Comparison of ENCODE assay signal across 8 cellular contexts in genomic region chr11:64803846-64804345, GRCh38. TPM values are rescaled to one million over a fixed set of nuclear protein-coding genes. Genes with fewer than 3 reads are reported as not detected.
DNase-seq lines count a peak whose midpoint lies in the region; ATAC-seq and TF ChIP-seq lines count a peak whose summit lies in the region.

No MANE protein-coding gene starts in this region.

- H3K27ac ChIP-seq in liver (ENCODE audit: low read depth in 1 of 2, low read length in 2 of 2) (peak overlapping the region; percentile 60 to 82), upper lobe of left lung (peak overlapping the region; percentile 82 to 92 (median 87))

- H3K4me3 Mint-ChIP-seq in activated T-cell treated with anti-CD3 and anti-CD28 coated beads, Interleukin-2, amount 50 U/mL, for 24 hours = peak overlapping the region; percentile 85
- peak overlapping the region; percentile 85 to 96 (median 88) for H3K4me3 Mint-ChIP-seq in brain

- DNase-seq in activated T-cell treated with anti-CD3 and anti-CD28 coated beads, Interleukin-2, amount 50 U/mL, for 24 hours = no peak
- DNase-seq in activated T-cell treated with anti-CD3 and anti-CD28 coated beads, Interleukin-2, amount 50 U/mL, for 48 hours = no peak
- DNase-seq in upper lobe of left lung = no peak
- DNase-seq in dedifferentiated amniotic fluid mesenchymal stem cell (ENCODE audit: extremely low spot score) = no peak
- DNase-seq in GM10266 (ENCODE audit: extremely low spot score) = no peak

- H3K9me3 Mint-ChIP-seq in activated T-cell treated with anti-CD3 and anti-CD28 coated beads, Interleukin-2, amount 50 U/mL, for 24 hours = no peaks in the 10 kb centered on the region
- H3K9me3 Mint-ChIP-seq in brain = no peaks in the 10 kb centered on the region

- H3K36me3 ChIP-seq in liver (ENCODE audit: control insufficient read depth in 4 of 4, insufficient read depth in 3 of 4, low read depth in 1 of 4, low read length in 3 of 4) = peaks cover 6 to 24% (median 7%) of the 10 kb centered on the region in 4 donors
- H3K36me3 ChIP-seq in upper lobe of left lung = peaks cover 0 to 47% (median 9%) of the 10 kb centered on the region in 4 donors

- H3K27ac Mint-ChIP-seq in activated T-cell treated with anti-CD3 and anti-CD28 coated beads, Interleukin-2, amount 50 U/mL, for 24 hours = peak overlapping the region; percentile 95
- peak overlapping the region; percentile 76 to 93 (median 90) for H3K27ac Mint-ChIP-seq in brain

- H3K9me3 ChIP-seq in liver (ENCODE audit: control insufficient read depth in 4 of 4, low read length in 3 of 4) (no peaks in the 10 kb centered on the region), upper lobe of left lung (no peaks in the 10 kb centered on the region)

- H3K36me3 Mint-ChIP-seq in activated T-cell treated with anti-CD3 and anti-CD28 coated beads, Interleukin-2, amount 50 U/mL, for 24 hours (ENCODE audit: low read depth) = peaks cover 80% of the 10 kb centered on the region
- peaks cover 29% of the 10 kb centered on the region for H3K36me3 Mint-ChIP-seq in brain

- H3K9ac ChIP-seq in liver (ENCODE audit: low read depth in 1 of 2, low read length in 2 of 2) = peak overlapping the region in 1 of 2 donors; percentile 58

- ATAC-seq in upper lobe of left lung (ENCODE audit: low FRiP score in 2 of 2) (peak in 1 of 2 donors; percentile 7), HG02571 (IDR thresholded peaks at IDR 0.05; ENCODE audit: unreplicated experiment) (no peak)

- H3K4me3 ChIP-seq in liver (ENCODE audit: low read depth in 1 of 3, low read length in 3 of 3) (peak overlapping the region; percentile 42 to 67 (median 65)), upper lobe of left lung (peak overlapping the region in 3 of 4 donors; percentile 75 to 89 (median 79))

- H3K27me3 ChIP-seq in liver (ENCODE audit: control insufficient read depth in 4 of 4, insufficient read depth in 4 of 4, low read length in 3 of 4) (no peaks in the 10 kb centered on the region), upper lobe of left lung (no peaks in the 10 kb centered on the region)

- 63% methylated on average over 15 of the region's 15 CpGs for WGBS in liver
- WGBS in upper lobe of left lung, 2 donors = 24 to 43% methylated on average over 8 to 15 of the region's 15 CpGs

- no peaks in the 10 kb centered on the region for H3K27me3 Mint-ChIP-seq in activated T-cell treated with anti-CD3 and anti-CD28 coated beads, Interleukin-2, amount 50 U/mL, for 24 hours
- H3K27me3 Mint-ChIP-seq in brain = peaks cover 5% of the 10 kb centered on the region

- TF ChIP-seq RAD21 in liver (IDR thresholded peaks at IDR 0.05) = no peak

- no peak for TF ChIP-seq POLR2A in upper lobe of left lung (IDR thresholded peaks at IDR 0.05)

- TF ChIP-seq CTCF in brain (conservative IDR thresholded peaks at IDR 0.05) (no peak), liver (IDR thresholded peaks at IDR 0.05; ENCODE audit: low read depth, low read length, missing input control) (no peak), upper lobe of left lung (IDR thresholded peaks at IDR 0.05) (no peak), GM10266 (IDR thresholded peaks at IDR 0.05; ENCODE audit: control insufficient read depth, insufficient read depth, low read depth, missing control alignments) (no peak)

- peaks cover 47% of the 10 kb centered on the region for H3K4me1 Mint-ChIP-seq in activated T-cell treated with anti-CD3 and anti-CD28 coated beads, Interleukin-2, amount 50 U/mL, for 24 hours (ENCODE audit: low read depth)
- H3K4me1 Mint-ChIP-seq in brain = peaks cover 22% of the 10 kb centered on the region

- TF ChIP-seq EP300 in upper lobe of left lung (IDR thresholded peaks at IDR 0.05) = no peak

- peaks cover 3 to 18% (median 10%) of the 10 kb centered on the region in 4 donors for H3K4me1 ChIP-seq in liver (ENCODE audit: control insufficient read depth in 4 of 4, insufficient read depth in 4 of 4, low read length in 3 of 4)
- peaks cover 31 to 52% (median 44%) of the 10 kb centered on the region in 4 donors for H3K4me1 ChIP-seq in upper lobe of left lung

TF ChIP-seq in liver, 16 proteins besides CTCF, POLR2A, EP300 and RAD21:
- no peak for TF ChIP-seq GABPA (IDR thresholded peaks at IDR 0.05 in 1 of 2, conservative IDR thresholded peaks at IDR 0.05 in 1 of 2)
- no peak for TF ChIP-seq FOXA1 (IDR thresholded peaks at IDR 0.05)
- TF ChIP-seq YY1 (IDR thresholded peaks at IDR 0.05) = no peak
- TF ChIP-seq MAX (IDR thresholded peaks at IDR 0.05) = no peak
- no peak for TF ChIP-seq REST (IDR thresholded peaks at IDR 0.05)
- no peak for TF ChIP-seq HNF4A (conservative IDR thresholded peaks at IDR 0.05)
- TF ChIP-seq RXRA (IDR thresholded peaks at IDR 0.05) = no peak
- no peak for TF ChIP-seq SP1 (IDR thresholded peaks at IDR 0.05)
- no peak for TF ChIP-seq TAF1 (conservative IDR thresholded peaks at IDR 0.05)
- TF ChIP-seq HNF4G (IDR thresholded peaks at IDR 0.05) = no peak
- no peak for TF ChIP-seq FOXA2 (IDR thresholded peaks at IDR 0.05)
- TF ChIP-seq EGR1 (IDR thresholded peaks at IDR 0.05; ENCODE audit: low read depth in 2 of 2) = no peak
- TF ChIP-seq NR2F2 (IDR thresholded peaks at IDR 0.05) = no peak
- no peak for TF ChIP-seq ZBTB33 (IDR thresholded peaks at IDR 0.05)
- TF ChIP-seq JUND (IDR thresholded peaks at IDR 0.05) = no peak
- TF ChIP-seq ATF3 (IDR thresholded peaks at IDR 0.05) = no peak

RNA-seq across cellular contexts. Expression of gene MAP4K2, which starts 0.9 kb away (rescaled TPM):
- polyA plus RNA-seq in brain (ENCODE audit: insufficient read depth, low read depth, low replicate concordance) (18.6 TPM), liver (1 to 10 TPM; 2.1 to 2.3 TPM)
- total RNA-seq in liver (1 to 10 TPM; 4.6 to 6.9 TPM), upper lobe of left lung (10 to 100 TPM; 19.0 to 84.7 (median 29.2) TPM)

RNA-seq across cellular contexts. Expression of gene MEN1, which starts 6.5 kb away (rescaled TPM):
- 59.7 TPM for polyA plus RNA-seq in brain (ENCODE audit: insufficient read depth, low read depth, low replicate concordance)
- total RNA-seq in liver = 10 to 100 TPM; 12.1 to 15.1 TPM
- 10 to 100 TPM in 1 of 2 donors, 1 to 10 TPM in 1; 9.0 to 14.7 TPM for polyA plus RNA-seq in liver
- 10 to 100 TPM; 15.4 to 47.1 (median 24.4) TPM for total RNA-seq in upper lobe of left lung

RNA-seq across cellular contexts. Expression of gene SF1, which starts 25.6 kb away (rescaled TPM):
- polyA plus RNA-seq in brain (ENCODE audit: insufficient read depth, low read depth, low replicate concordance) = 233 TPM
- 100 to 1,000 TPM in 1 of 2 donors, 10 to 100 TPM in 1; 46.2 to 135 TPM for total RNA-seq in liver
- 10 to 100 TPM; 44.9 to 54.0 TPM for polyA plus RNA-seq in liver
- total RNA-seq in upper lobe of left lung = 100 to 1,000 TPM; 231 to 625 (median 265) TPM

RNA-seq across cellular contexts. Expression of gene CDC42BPG, which starts 40.6 kb away (rescaled TPM):
- polyA plus RNA-seq in brain (ENCODE audit: insufficient read depth, low read depth, low replicate concordance) = 9.5 TPM
- total RNA-seq in liver = 1 to 10 TPM in 1 of 2 donors, under 1 TPM in 1; 0.75 to 1.2 TPM
- under 1 TPM; 0.18 to 0.40 TPM for polyA plus RNA-seq in liver
- 10 to 100 TPM; 21.6 to 62.4 (median 26.0) TPM for total RNA-seq in upper lobe of left lung

RNA-seq across cellular contexts. Expression of gene PYGM, which starts 44.1 kb away (rescaled TPM):
- 13.4 TPM for polyA plus RNA-seq in brain (ENCODE audit: insufficient read depth, low read depth, low replicate concordance)
- 1 to 10 TPM in 1 of 2 donors, under 1 TPM in 1; 0.23 to 1.3 TPM for total RNA-seq in liver
- under 1 TPM; 0.26 to 0.32 TPM for polyA plus RNA-seq in liver
- total RNA-seq in upper lobe of left lung = 1 to 10 TPM; 1.0 to 3.7 (median 1.5) TPM
